In the genomic region with DNA sequence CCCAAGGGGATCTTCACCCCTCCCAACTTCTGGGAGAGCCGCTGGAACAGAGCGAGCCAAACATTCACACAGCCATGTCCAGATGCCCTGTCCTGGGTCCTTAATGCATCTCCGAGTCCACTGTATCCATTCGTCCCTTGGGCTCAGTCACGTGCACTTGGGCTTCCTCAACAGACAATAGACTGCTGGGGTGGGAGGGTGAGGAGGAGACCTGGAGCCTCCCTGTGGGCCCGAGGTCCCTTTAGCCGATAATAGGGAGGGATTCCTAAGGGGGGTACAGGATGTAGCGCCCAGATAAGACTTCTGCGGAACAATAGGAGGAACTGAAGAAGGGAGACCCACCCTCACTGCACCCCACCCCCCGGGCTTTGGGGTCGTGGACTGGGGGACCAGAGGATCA, we compare ENCODE assay signal across 20 cellular contexts. TPM values are rescaled to one million over a fixed set of nuclear protein-coding genes. Genes with fewer than 3 reads are reported as not detected.
DNase-seq lines count a peak whose midpoint lies in the region; ATAC-seq, FAIRE-seq and TF ChIP-seq lines count a peak whose summit lies in the region.
"Had no signal": no experiment of that assay in that cellular context is flagged by ENCODE, and none has a peak within 500 bp of the region (broad histone marks: within the 10 kb centered on the region; RNA-seq: fewer than 3 reads in every experiment).

No MANE protein-coding gene starts in this region.

- no peak overlapping the region for H3K23ac ChIP-seq in neuronal stem cell (ENCODE audit: low read depth, low read length, poor library complexity)

- no peaks in the 10 kb centered on the region for H3K9me3 ChIP-seq in heart left ventricle
- H3K9me3 ChIP-seq in kidney (ENCODE audit: control insufficient read depth in 1 of 2, low read length in 2 of 2) = no peaks in the 10 kb centered on the region
- H3K9me3 ChIP-seq in sigmoid colon = no peaks in the 10 kb centered on the region
- no peaks in the 10 kb centered on the region for H3K9me3 ChIP-seq in neuronal stem cell (replicated peaks in 1 of 2; ENCODE audit: control insufficient read depth in 2 of 2, insufficient read depth in 1 of 2, low read depth in 1 of 2, low read length in 2 of 2)

- H2AFZ ChIP-seq in neuronal stem cell (ENCODE audit: low read length) = no peak overlapping the region

- H4K8ac ChIP-seq in neuronal stem cell (ENCODE audit: low read depth, low read length) = no peak overlapping the region

- H3K4ac ChIP-seq in neuronal stem cell (ENCODE audit: low read length) = no peak overlapping the region

- no peak overlapping the region for H3K14ac ChIP-seq in neuronal stem cell (ENCODE audit: low read length)

- H3K4me1 ChIP-seq in heart left ventricle (peaks cover 0 to 59% (median 22%) of the 10 kb centered on the region in 12 donors), kidney (ENCODE audit: control insufficient read depth in 1 of 2, insufficient read depth in 1 of 2, low read depth in 1 of 2, low read length in 2 of 2) (peaks cover 5 to 16% of the 10 kb centered on the region in 2 donors), sigmoid colon (peaks cover 0 to 52% (median 50%) of the 10 kb centered on the region in 4 donors), neuronal stem cell (ENCODE audit: control insufficient read depth in 2 of 2, insufficient read depth in 1 of 2, low read depth in 1 of 2, low read length in 2 of 2) (peaks cover 1 to 8% of the 10 kb centered on the region in 2 donors)

- H3K4me3 ChIP-seq in heart left ventricle (peak overlapping the region in 10 of 12 donors; percentile 17 to 54 (median 46)), kidney (ENCODE audit: low read length in 2 of 2) (no peak overlapping the region), sigmoid colon (no peak overlapping the region), neuronal stem cell (ENCODE audit: low read length in 2 of 2) (no peak overlapping the region)
- H3K4me3 ChIP-seq: BLaER1 treated with 17β-estradiol and CSF1 and Interleukin-3, amounts not matched to agents 10 nM and 100 nM had no signal

- H2BK15ac ChIP-seq in neuronal stem cell (ENCODE audit: low read length) = no peak overlapping the region

- CTCF ChIA-PET in Calu3 (lab: Charles Lee) = no interaction called here

- H2BK120ac ChIP-seq in neuronal stem cell (ENCODE audit: low read depth, low read length) = no peak overlapping the region

- ATAC-seq in heart left ventricle (peak; percentile 17 to 77 (median 44)), Right ventricle myocardium superior (ENCODE audit: poor library complexity) (no peak)
- ATAC-seq: CD8-positive, alpha-beta T cell; HepG2 had no signal

- H2AK5ac ChIP-seq in neuronal stem cell (ENCODE audit: low read depth, low read length) = no peak overlapping the region

- no peak overlapping the region for H2BK12ac ChIP-seq in neuronal stem cell (ENCODE audit: low read length)

- H3K27ac Mint-ChIP-seq in endothelial cell (ENCODE audit: unreplicated experiment) (no peak overlapping the region), Calu3 (ENCODE audit: unreplicated experiment) (no peak overlapping the region)
- H3K27ac Mint-ChIP-seq: CD8-positive, alpha-beta T cell; H9 had no signal

- no peak overlapping the region for H4K91ac ChIP-seq in neuronal stem cell (ENCODE audit: low read depth, low read length, poor library complexity)

- H3K27me3 ChIP-seq in heart left ventricle = peaks cover 3 to 46% (median 22%) of the 10 kb centered on the region in 9 donors
- peaks cover 0 to 32% (median 4%) of the 10 kb centered on the region in 3 donors for H3K27me3 ChIP-seq in sigmoid colon
- H3K27me3 ChIP-seq in neuronal stem cell (ENCODE audit: control insufficient read depth in 3 of 3, insufficient read depth in 3 of 3, low read depth in 1 of 3, low read length in 3 of 3) = peaks cover 0 to 56% (median 30%) of the 10 kb centered on the region in 3 experiments

- DNase-seq in heart left ventricle (peak in 3 of 5 donors; percentile 56 to 70 (median 56)), Right ventricle myocardium superior (no peak), endothelial cell (ENCODE audit: low spot score) (peak; percentile 4), kidney (peak; percentile 34), sigmoid colon (peak; percentile 41), amniotic stem cell (lab: John Stamatoyannopoulos, UW) (no peak), Calu3 (no peak), neuronal stem cell (ENCODE audit: low spot score) (no peak)
- DNase-seq: 8988T; CD8-positive, alpha-beta T cell; COR-L47; GOT3; H9 had no signal

- H3K4me3 Mint-ChIP-seq in endothelial cell (ENCODE audit: unreplicated experiment) (peak overlapping the region; percentile 77), Calu3 (ENCODE audit: low read depth, unreplicated experiment) (no peak overlapping the region)
- H3K4me3 Mint-ChIP-seq: CD8-positive, alpha-beta T cell had no signal

- H3K27me3 Mint-ChIP-seq in endothelial cell (ENCODE audit: unreplicated experiment) = peaks cover 47% of the 10 kb centered on the region
- peaks cover 100% of the 10 kb centered on the region for H3K27me3 Mint-ChIP-seq in Calu3 (ENCODE audit: unreplicated experiment)

- intact Hi-C loops in heart left ventricle (cut with DNase I) = loop anchor here in 1 of 10 donors (2.0 kb wide), 1 partner anchor 97 kb away; a partner anchor contains a TSS
- intact Hi-C loops in Right ventricle myocardium superior (cut with DNase I) = no loop called here
- intact Hi-C loops in kidney (cut with DNase I) = no loop called here
- intact Hi-C loops in sigmoid colon (cut with DNase I) = no loop called here
- intact Hi-C loops in Calu3 (cut with micrococcal nuclease; ENCODE audit: unreplicated experiment) = no loop called here

- BruUV-seq in Calu3 (replicated peaks; lab: Mats Ljungman, UMichigan) = no TSS peak

- FAIRE-seq in kidney (lab: Jason Lieb, UNC) = no peak
- FAIRE-seq: D721Med, G401.6, GM12891, GM18507, HepG2 had no signal

- TF ChIP-seq CTCF in heart left ventricle (IDR thresholded peaks at IDR 0.05) (no peak), endothelial cell (IDR thresholded peaks at IDR 0.05; ENCODE audit: unreplicated experiment) (no peak), kidney (IDR thresholded peaks at IDR 0.05; ENCODE audit: borderline replicate concordance, extremely low read depth, insufficient read depth) (no peak), sigmoid colon (IDR thresholded peaks at IDR 0.05) (no peak), Calu3 (IDR thresholded peaks at IDR 0.05; ENCODE audit: unreplicated experiment) (no peak)

- no peak overlapping the region for H3K18ac ChIP-seq in neuronal stem cell (ENCODE audit: low read length)

- H3K36me3 ChIP-seq in heart left ventricle (peaks cover 0 to 28% (median 10%) of the 10 kb centered on the region in 9 donors), kidney (ENCODE audit: control insufficient read depth in 1 of 2, insufficient read depth in 2 of 2, low read length in 2 of 2) (no peaks in the 10 kb centered on the region), sigmoid colon (peaks cover 16 to 39% (median 25%) of the 10 kb centered on the region in 4 donors), neuronal stem cell (replicated peaks in 1 of 2; ENCODE audit: control insufficient read depth in 2 of 2, insufficient read depth in 2 of 2, low read length in 2 of 2) (peaks cover 13 to 52% of the 10 kb centered on the region in 2 donors)

- TF ChIP-seq POLR2A in heart left ventricle (IDR thresholded peaks at IDR 0.05) = no peak
- no peak for TF ChIP-seq POLR2A in sigmoid colon (IDR thresholded peaks at IDR 0.05)

- H3K4me1 Mint-ChIP-seq in endothelial cell (ENCODE audit: unreplicated experiment) (peaks cover 27% of the 10 kb centered on the region), Calu3 (ENCODE audit: low read depth, unreplicated experiment) (peaks cover 15% of the 10 kb centered on the region)

- WGBS in heart left ventricle, 4 donors = 42 to 58% (median 51%) methylated on average over 10 to 11 of the region's 11 CpGs
- 54 to 58% methylated on average over 11 of the region's 11 CpGs for WGBS in sigmoid colon, 2 donors
- no CpG with 5 or more reads among the region's 11 CpGs for WGBS in neuronal stem cell (ENCODE audit: extremely low coverage in 2 of 2, insufficient read length in 2 of 2, insufficient replicate concordance in 1 of 2), 2 donors

- TF ChIP-seq EP300 in sigmoid colon (IDR thresholded peaks at IDR 0.05) = no peak

- no peaks in the 10 kb centered on the region for H3K79me1 ChIP-seq in neuronal stem cell (ENCODE audit: low read depth, low read length)

- no peaks in the 10 kb centered on the region for H3K9me3 Mint-ChIP-seq in endothelial cell (ENCODE audit: unreplicated experiment)
- H3K9me3 Mint-ChIP-seq in Calu3 (ENCODE audit: low read depth, unreplicated experiment) = no peaks in the 10 kb centered on the region
- H3K9me3 Mint-ChIP-seq: CD8-positive, alpha-beta T cell; IgD-negative memory B cell had no signal

- H3K27ac ChIP-seq in heart left ventricle (peak overlapping the region in 9 of 12 donors; percentile 6 to 83 (median 71)), kidney (ENCODE audit: low read depth in 2 of 2, low read length in 2 of 2) (no peak overlapping the region), sigmoid colon (no peak overlapping the region), neuronal stem cell (replicated peaks; ENCODE audit: low read length) (no peak overlapping the region)
- H3K27ac ChIP-seq: BLaER1 treated with 17β-estradiol and CSF1 and Interleukin-3, amounts not matched to agents 10 nM and 100 nM had no signal

- H3K9ac ChIP-seq in kidney (ENCODE audit: low read length in 2 of 2) = no peak overlapping the region
- H3K9ac ChIP-seq in neuronal stem cell (ENCODE audit: low read depth, low read length, poor library complexity) = no peak overlapping the region
- H3K9ac ChIP-seq: BLaER1 treated with 17β-estradiol and CSF1 and Interleukin-3, amounts not matched to agents 10 nM and 100 nM had no signal

- peaks cover 40% of the 10 kb centered on the region for H3K36me3 Mint-ChIP-seq in endothelial cell (ENCODE audit: low read depth, unreplicated experiment)
- H3K36me3 Mint-ChIP-seq in Calu3 (ENCODE audit: insufficient read depth, unreplicated experiment) = no peaks in the 10 kb centered on the region
- H3K36me3 Mint-ChIP-seq: CD8-positive, alpha-beta T cell; IgD-negative memory B cell had no signal

- H2BK5ac ChIP-seq in neuronal stem cell (ENCODE audit: low read length) = no peak overlapping the region

- no peak overlapping the region for H3K4me2 ChIP-seq in neuronal stem cell (ENCODE audit: insufficient read depth, low read length, poor library complexity, severe bottlenecking)

RNA-seq across cellular contexts. Expression of a gene that starts 6.7 kb away (rescaled TPM):
- total RNA-seq in heart left ventricle (10 to 100 TPM in 4 of 9 donors, 1 to 10 TPM in 5; 5.5 to 11.5 (median 9.5) TPM), Right ventricle myocardium superior (14.3 TPM), endothelial cell (ENCODE audit: unreplicated experiment) (20.0 TPM), kidney (15.0 TPM), sigmoid colon (100 to 1,000 TPM in 3 of 4 donors, 10 to 100 TPM in 1; 99.4 to 140 (median 113) TPM), Calu3 (2022) (2.2 and 4.7 TPM in 2 replicates)
- polyA plus RNA-seq in heart left ventricle (10 to 100 TPM; 10.2 to 20.3 TPM), kidney (ENCODE audit: insufficient read depth, low read depth, low replicate concordance) (10.9 TPM), sigmoid colon (10 to 100 TPM in 2 of 3 donors, 1 to 10 TPM in 1; 5.8 to 22.8 (median 18.2) TPM)
- 14.2 TPM for polyA plus RNA-seq in neuronal stem cell (2013, experiment 1 of 2)
- 13.8 TPM for polyA plus RNA-seq in neuronal stem cell (2013, experiment 2 of 2)
- polyA plus RNA-seq: IgD-negative memory B cell had no signal

RNA-seq across cellular contexts. Expression of a gene that starts 13.3 kb away (rescaled TPM):
- total RNA-seq in heart left ventricle = 10 to 100 TPM; 15.6 to 30.7 (median 22.4) TPM
- polyA plus RNA-seq in heart left ventricle = 10 to 100 TPM; 16.3 to 28.3 TPM
- 21.7 TPM for total RNA-seq in Right ventricle myocardium superior
- total RNA-seq in endothelial cell (ENCODE audit: unreplicated experiment) = 43.7 TPM
- 34.5 TPM for total RNA-seq in kidney
- polyA plus RNA-seq in kidney (ENCODE audit: insufficient read depth, low read depth, low replicate concordance) = 41.2 TPM
- 10 to 100 TPM; 42.9 to 68.4 (median 50.7) TPM for total RNA-seq in sigmoid colon
- 10 to 100 TPM in 1 of 3 donors, 1 to 10 TPM in 2; 1.2 to 12.5 (median 8.4) TPM for polyA plus RNA-seq in sigmoid colon
- 23.1 and 25.9 TPM in 2 replicates for total RNA-seq in Calu3 (2022)
- polyA plus RNA-seq in neuronal stem cell (2013, experiment 1 of 2) = 66.7 TPM
- 64.9 TPM for polyA plus RNA-seq in neuronal stem cell (2013, experiment 2 of 2)

RNA-seq across cellular contexts. Expression of a gene that starts 15.1 kb away (rescaled TPM):
- total RNA-seq in heart left ventricle = 1 to 10 TPM; 1.9 to 8.8 (median 5.9) TPM
- 1 to 10 TPM; 2.6 to 5.1 TPM for polyA plus RNA-seq in heart left ventricle
- total RNA-seq in Right ventricle myocardium superior = 5.6 TPM
- 1.3 TPM for total RNA-seq in endothelial cell (ENCODE audit: unreplicated experiment)
- 2.0 TPM for total RNA-seq in kidney
- 1.6 TPM for polyA plus RNA-seq in kidney (ENCODE audit: insufficient read depth, low read depth, low replicate concordance)
- 1 to 10 TPM in 3 of 4 donors, under 1 TPM in 1; 0.99 to 4.4 (median 3.3) TPM for total RNA-seq in sigmoid colon
- 1 to 10 TPM in 1 of 3 donors, not detected in 2; 2.7 TPM for polyA plus RNA-seq in sigmoid colon
- 8.1 and 11.1 TPM in 2 replicates for total RNA-seq in Calu3 (2022)
- 1.8 TPM for polyA plus RNA-seq in neuronal stem cell (2013, experiment 1 of 2)
- 1.6 TPM for polyA plus RNA-seq in neuronal stem cell (2013, experiment 2 of 2)
- total RNA-seq: CD8-positive, alpha-beta T cell had no signal
- polyA plus RNA-seq: IgD-negative memory B cell had no signal

RNA-seq across cellular contexts. Expression of a gene that starts 26.9 kb away (rescaled TPM):
- total RNA-seq in heart left ventricle (10 to 100 TPM; 12.9 to 31.0 (median 17.0) TPM), Right ventricle myocardium superior (12.4 TPM), endothelial cell (ENCODE audit: unreplicated experiment) (18.5 TPM), kidney (52.4 TPM), sigmoid colon (10 to 100 TPM; 13.3 to 22.8 (median 18.4) TPM), Calu3 (2022) (66.3 and 80.3 TPM in 2 replicates)
- polyA plus RNA-seq in heart left ventricle (10 to 100 TPM in 1 of 2 donors, 1 to 10 TPM in 1; 4.6 to 22.6 TPM), kidney (ENCODE audit: insufficient read depth, low read depth, low replicate concordance) (43.2 TPM), sigmoid colon (10 to 100 TPM; 21.0 to 30.5 (median 28.6) TPM)
- 9.6 TPM for polyA plus RNA-seq in neuronal stem cell (2013, experiment 1 of 2)
- polyA plus RNA-seq in neuronal stem cell (2013, experiment 2 of 2) = 9.4 TPM

Comparison
In these comparisons a context has a peak if more than half of its experiments do, and no peak if none do; other contexts are left out.
1. DNase-seq: peak in heart left ventricle (3 of 5), endothelial cell (single experiment), kidney (single experiment) and sigmoid colon (single experiment); none in Right ventricle myocardium superior (single experiment), amniotic stem cell (single experiment), Calu3 (single experiment) and neuronal stem cell (single experiment).
2. H3K27ac ChIP-seq: peak in heart left ventricle (9 of 12); none in kidney (0 of 2), sigmoid colon (0 of 4) and neuronal stem cell (single experiment).
3. H3K4me3 ChIP-seq: peak in heart left ventricle (10 of 12); none in kidney (0 of 2), sigmoid colon (0 of 4) and neuronal stem cell (0 of 2).